ENCODE assay signal across 17 cellular contexts in genomic region chr22:34850010-34850409, GRCh38.
"Had no signal": no experiment of that assay in that cellular context is flagged by ENCODE, and none has a peak within 500 bp of the region (broad histone marks: within the 10 kb centered on the region; RNA-seq: fewer than 3 reads in every experiment).

No MANE protein-coding gene starts in this region.

- H3K27ac ChIP-seq: epithelial cell of prostate, heart right ventricle, neutrophil, parathyroid adenoma, skin epidermis, VCaP had no signal

- H3K9me3 ChIP-seq: heart right ventricle, neutrophil had no signal

- H3K36me3 ChIP-seq: heart right ventricle, neutrophil had no signal

- H3K4me1 ChIP-seq: heart right ventricle, parathyroid adenoma had no signal

- H3K27me3 ChIP-seq: neutrophil had no signal

- H3K4me1 Mint-ChIP-seq: naive thymus-derived CD8-positive, alpha-beta T cell had no signal

- H3K4me3 ChIP-seq: heart right ventricle, lung, skin epidermis had no signal

- H3K36me3 Mint-ChIP-seq: naive thymus-derived CD8-positive, alpha-beta T cell; type B pancreatic cell had no signal

- DNase-seq: activated CD4-positive, alpha-beta T cell treated with anti-CD3 and anti-CD28 coated beads, Interleukin-2, amount 50 U/mL, for 48 hours; activated naive CD4-positive, alpha-beta T cell treated with anti-CD3 and anti-CD28 coated beads for 36 hours; activated naive CD8-positive, alpha-beta T cell treated with anti-CD3 and anti-CD28 coated beads, Interleukin-2, amount 50 U/mL, for 24 hours; aorta; heart right ventricle; naive thymus-derived CD8-positive, alpha-beta T cell; stimulated activated CD4-positive, alpha-beta T cell treated with anti-CD3 and anti-CD28 coated beads, Interleukin-4, amount 100 ng/mL, for 4 hours; stimulated activated CD8-positive, alpha-beta memory T cell treated with anti-CD3 and anti-CD28 coated beads, Interleukin-4, amount 100 ng/mL, for 48 hours; stimulated activated naive CD8-positive, alpha-beta T cell treated with anti-CD3 and anti-CD28 coated beads, Interleukin-15, Interleukin-2, amounts not matched to agents 100 U/mL and 50 U/mL, for 24 hours had no signal

- H3K27ac Mint-ChIP-seq: activated naive CD4-positive, alpha-beta T cell treated with anti-CD3 and anti-CD28 coated beads for 36 hours; activated naive CD8-positive, alpha-beta T cell treated with anti-CD3 and anti-CD28 coated beads, Interleukin-2, amount 50 U/mL, for 24 hours; activated T-helper 2 cell treated with anti-CD3 and anti-CD28 coated beads, Interferon-gamma antibody, Interleukin-2, Interleukin-4, amounts not matched to agents 10 μg/mL and 5 μg/mL and 100 μg/mL, durations not matched to agents 14 hours and 24 hours and 36 hours; naive thymus-derived CD8-positive, alpha-beta T cell; type B pancreatic cell had no signal

- H3K4me3 Mint-ChIP-seq: activated naive CD4-positive, alpha-beta T cell treated with anti-CD3 and anti-CD28 coated beads for 36 hours; activated naive CD8-positive, alpha-beta T cell treated with anti-CD3 and anti-CD28 coated beads, Interleukin-2, amount 50 U/mL, for 24 hours; naive thymus-derived CD8-positive, alpha-beta T cell; type B pancreatic cell had no signal

- H3K9me3 Mint-ChIP-seq: activated naive CD4-positive, alpha-beta T cell treated with anti-CD3 and anti-CD28 coated beads for 36 hours; type B pancreatic cell had no signal

- ATAC-seq: activated naive CD8-positive, alpha-beta T cell treated with anti-CD3 and anti-CD28 coated beads, Interleukin-2, amount 50 U/mL, for 24 hours; heart right ventricle; naive thymus-derived CD8-positive, alpha-beta T cell; stimulated activated naive CD8-positive, alpha-beta T cell treated with anti-CD3 and anti-CD28 coated beads, Interleukin-15, Interleukin-2, amounts not matched to agents 100 U/mL and 50 U/mL, for 24 hours had no signal

- H3K27me3 Mint-ChIP-seq: type B pancreatic cell had no signal
